In the genomic region with DNA sequence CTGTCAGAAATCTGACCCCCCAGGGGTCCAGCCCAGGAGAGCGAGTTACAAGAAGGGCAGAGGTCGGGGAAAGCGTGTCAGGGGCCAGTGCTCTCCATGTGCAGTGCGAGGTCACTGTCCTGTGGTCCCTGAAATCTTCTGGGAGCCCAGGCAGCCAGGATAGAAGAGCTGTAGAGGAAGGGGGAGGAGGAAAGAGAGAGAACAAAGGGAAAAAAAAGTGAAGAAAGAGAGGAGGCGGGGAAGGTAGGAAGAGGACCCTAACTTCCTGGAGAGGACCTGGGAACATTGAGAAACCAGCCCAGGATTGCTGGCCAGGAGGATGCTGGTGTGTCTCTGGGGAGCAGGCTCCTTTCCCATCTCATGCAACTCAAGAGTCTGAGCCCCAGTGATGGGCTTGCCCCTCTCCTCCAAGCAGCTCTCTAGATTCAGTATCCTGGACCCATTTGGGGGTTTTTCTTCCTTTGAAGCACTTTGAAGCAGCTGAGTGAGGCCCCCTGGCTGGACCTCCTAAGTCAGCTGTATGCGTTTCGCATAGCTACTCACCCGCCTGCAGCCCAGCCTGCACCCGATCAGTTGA, we compare ENCODE assay signal across 15 cellular contexts. TPM values are rescaled to one million over a fixed set of nuclear protein-coding genes. Genes with fewer than 3 reads are reported as not detected.
DNase-seq lines count a peak whose midpoint lies in the region; ATAC-seq and TF ChIP-seq lines count a peak whose summit lies in the region.
"Had no signal": no experiment of that assay in that cellular context is flagged by ENCODE, and none has a peak within 500 bp of the region (broad histone marks: within the 10 kb centered on the region; RNA-seq: fewer than 3 reads in every experiment).

No MANE protein-coding gene starts in this region.

- no peaks in the 10 kb centered on the region for H3K36me3 Mint-ChIP-seq in CD4-positive, CD25-positive, alpha-beta regulatory T cell
- no peaks in the 10 kb centered on the region for H3K36me3 Mint-ChIP-seq in activated CD4-positive, alpha-beta memory T cell treated with anti-CD3 and anti-CD28 coated beads, Interleukin-2, amount 10 ng/mL, durations not matched to agents 7 days and 5 days (ENCODE audit: low read depth)
- H3K36me3 Mint-ChIP-seq in natural killer cell = no peaks in the 10 kb centered on the region
- H3K36me3 Mint-ChIP-seq: CD14-positive monocyte had no signal

- H3K27ac Mint-ChIP-seq in CD4-positive, CD25-positive, alpha-beta regulatory T cell = peak overlapping the region; percentile 11 to 88 (median 75)
- no peak overlapping the region for H3K27ac Mint-ChIP-seq in activated CD4-positive, alpha-beta memory T cell treated with anti-CD3 and anti-CD28 coated beads, Interleukin-2, amount 10 ng/mL, durations not matched to agents 7 days and 5 days
- H3K27ac Mint-ChIP-seq in natural killer cell = peak overlapping the region; percentile 92 to 93

- CTCF ChIA-PET in activated CD4-positive, alpha-beta memory T cell treated with anti-CD3 and anti-CD28 coated beads, Interleukin-2, amount 10 ng/mL, durations not matched to agents 7 days and 5 days (lab: Charles Lee) = interaction anchor here (0.6 to 1.7 kb wide), 3 partner anchors 22 to 329 kb away, joined by 3 to 5 read pairs (median 3); no protein-coding TSS in a partner anchor

- peaks cover 9% of the 10 kb centered on the region for H3K27me3 ChIP-seq in CD4-positive, CD25-positive, alpha-beta regulatory T cell (ENCODE audit: control insufficient read depth, insufficient read depth, low read length)
- H3K27me3 ChIP-seq in thyroid gland = no peaks in the 10 kb centered on the region
- H3K27me3 ChIP-seq in BE2C = peaks cover 18% of the 10 kb centered on the region

- no peaks in the 10 kb centered on the region for H3K36me3 ChIP-seq in CD4-positive, CD25-positive, alpha-beta regulatory T cell (ENCODE audit: control insufficient read depth, insufficient read depth, low read length)
- H3K36me3 ChIP-seq in thyroid gland = no peaks in the 10 kb centered on the region
- H3K36me3 ChIP-seq in BE2C = no peaks in the 10 kb centered on the region
- H3K36me3 ChIP-seq: upper lobe of left lung had no signal

- H3K4me3 ChIP-seq in CD4-positive, CD25-positive, alpha-beta regulatory T cell (ENCODE audit: low read depth, low read length) = peak overlapping the region; percentile 57
- H3K4me3 ChIP-seq in GM12865 (ENCODE audit: low read depth, low read length) (peak overlapping the region; percentile 34), thyroid gland (replicated peaks in 1 of 3) (no peak overlapping the region), BE2C (ENCODE audit: low read depth, low read length) (no peak overlapping the region)
- H3K4me3 ChIP-seq: psoas muscle had no signal

- peaks cover 46% of the 10 kb centered on the region for H3K4me1 ChIP-seq in CD4-positive, CD25-positive, alpha-beta regulatory T cell (ENCODE audit: control insufficient read depth, insufficient read depth, low read length, poor library complexity, severe bottlenecking)
- H3K4me1 ChIP-seq in thyroid gland = peaks cover 9 to 12% of the 10 kb centered on the region in 2 donors
- H3K4me1 ChIP-seq in BE2C = no peaks in the 10 kb centered on the region

- peaks cover 50% of the 10 kb centered on the region for H3K27me3 Mint-ChIP-seq in CD4-positive, CD25-positive, alpha-beta regulatory T cell
- peaks cover 46% of the 10 kb centered on the region for H3K27me3 Mint-ChIP-seq in activated CD4-positive, alpha-beta memory T cell treated with anti-CD3 and anti-CD28 coated beads, Interleukin-2, amount 10 ng/mL, durations not matched to agents 7 days and 5 days
- peaks cover 7 to 8% of the 10 kb centered on the region in 2 donors for H3K27me3 Mint-ChIP-seq in natural killer cell (ENCODE audit: low read depth in 2 of 2)

- H3K27ac ChIP-seq in CD4-positive, CD25-positive, alpha-beta regulatory T cell (ENCODE audit: insufficient read depth, low read length, poor library complexity, severe bottlenecking) = peak overlapping the region; percentile 70
- no peak overlapping the region for H3K27ac ChIP-seq in thyroid gland
- H3K27ac ChIP-seq: psoas muscle had no signal

- peak overlapping the region; percentile 58 to 88 (median 67) for H3K4me3 Mint-ChIP-seq in CD4-positive, CD25-positive, alpha-beta regulatory T cell
- peak overlapping the region; percentile 19 for H3K4me3 Mint-ChIP-seq in activated CD4-positive, alpha-beta memory T cell treated with anti-CD3 and anti-CD28 coated beads, Interleukin-2, amount 10 ng/mL, durations not matched to agents 7 days and 5 days
- H3K4me3 Mint-ChIP-seq in natural killer cell = peak overlapping the region; percentile 89

- no peak for ATAC-seq in CD4-positive, CD25-positive, alpha-beta regulatory T cell (ENCODE audit: low read depth in 2 of 2)
- ATAC-seq in natural killer cell (peak in 1 of 3 donors; percentile 47), HG03520 (IDR thresholded peaks at IDR 0.05; ENCODE audit: unreplicated experiment) (no peak)
- ATAC-seq: psoas muscle had no signal

- TF ChIP-seq CTCF in GM12865 (IDR thresholded peaks at IDR 0.05; ENCODE audit: insufficient read depth, low read depth, low read length, missing control alignments) = no peak
- no peak for TF ChIP-seq CTCF in natural killer cell (IDR thresholded peaks at IDR 0.05)
- TF ChIP-seq CTCF in thyroid gland (IDR thresholded peaks at IDR 0.05) = no peak
- TF ChIP-seq CTCF in BE2C (IDR thresholded peaks at IDR 0.05; ENCODE audit: low read depth, low read length) = no peak

- DNase-seq in CD4-positive, CD25-positive, alpha-beta regulatory T cell = no peak
- DNase-seq in GM12865 (ENCODE audit: low read depth) (no peak), natural killer cell (no peak), thyroid gland (no peak), NCI-H748 treated with DMSO at 0.1 percent for 48 hours (lab: John Stamatoyannopoulos, UW) (no peak), BE2C (no peak)
- DNase-seq in activated CD4-positive, alpha-beta memory T cell treated with anti-CD3 and anti-CD28 coated beads, Interleukin-2, amount 10 ng/mL, durations not matched to agents 7 days and 5 days = no peak
- DNase-seq: H7, psoas muscle, SHP77 had no signal

- H3K9me3 Mint-ChIP-seq in CD4-positive, CD25-positive, alpha-beta regulatory T cell = no peaks in the 10 kb centered on the region
- H3K9me3 Mint-ChIP-seq in activated CD4-positive, alpha-beta memory T cell treated with anti-CD3 and anti-CD28 coated beads, Interleukin-2, amount 10 ng/mL, durations not matched to agents 7 days and 5 days = no peaks in the 10 kb centered on the region
- H3K9me3 Mint-ChIP-seq in natural killer cell = no peaks in the 10 kb centered on the region

- TF ChIP-seq POLR2A in thyroid gland (IDR thresholded peaks at IDR 0.05) = no peak

- no peaks in the 10 kb centered on the region for H3K9me3 ChIP-seq in CD4-positive, CD25-positive, alpha-beta regulatory T cell (ENCODE audit: control insufficient read depth in 2 of 2, low read length in 2 of 2)
- H3K9me3 ChIP-seq in thyroid gland (no peaks in the 10 kb centered on the region), BE2C (no peaks in the 10 kb centered on the region)
- H3K9me3 ChIP-seq: psoas muscle, upper lobe of left lung had no signal

- POLR2A ChIA-PET in activated CD4-positive, alpha-beta memory T cell treated with anti-CD3 and anti-CD28 coated beads, Interleukin-2, amount 10 ng/mL, durations not matched to agents 7 days and 5 days (lab: Charles Lee) = interaction anchor here (0.9 to 4.9 kb wide), 6 partner anchors 10 to 133 kb away, joined by 3 to 45 read pairs (median 8); no protein-coding TSS in a partner anchor

- intact Hi-C loops in natural killer cell (cut with micrococcal nuclease) = loop anchor here (1.0 to 10.0 kb wide), 4 partner anchors 17 to 733 kb away; partner anchors contain the start of gene KIF21B
- intact Hi-C loops in thyroid gland (cut with DNase I) = no loop called here

- 85 to 88% methylated on average over 5 to 9 of the region's 9 CpGs for WGBS in thyroid gland, 2 donors

- H3K4me1 Mint-ChIP-seq in CD4-positive, CD25-positive, alpha-beta regulatory T cell = peaks cover 18 to 74% (median 40%) of the 10 kb centered on the region in 4 donors
- H3K4me1 Mint-ChIP-seq in activated CD4-positive, alpha-beta memory T cell treated with anti-CD3 and anti-CD28 coated beads, Interleukin-2, amount 10 ng/mL, durations not matched to agents 7 days and 5 days = peaks cover 51% of the 10 kb centered on the region
- H3K4me1 Mint-ChIP-seq in natural killer cell = peaks cover 76 to 81% of the 10 kb centered on the region in 2 donors

RNA-seq across cellular contexts. Expression of gene INAVA, which starts 6.8 kb away (rescaled TPM):
- total RNA-seq in CD4-positive, CD25-positive, alpha-beta regulatory T cell = not detected
- under 1 TPM in 2 of 4 donors, not detected in 2; 0.30 to 0.57 TPM for polyA plus RNA-seq in CD4-positive, CD25-positive, alpha-beta regulatory T cell
- total RNA-seq in activated CD4-positive, alpha-beta memory T cell treated with anti-CD3 and anti-CD28 coated beads, Interleukin-2, amount 10 ng/mL, durations not matched to agents 7 days and 5 days = under 1 TPM in 1 of 2 experiments, not detected in 1; 0.45 TPM
- under 1 TPM in 2 of 3 donors, not detected in 1; 0.13 to 0.18 TPM for total RNA-seq in natural killer cell
- total RNA-seq in thyroid gland = under 1 TPM in 1 of 4 donors, not detected in 3; 0.27 TPM
- not detected for polyA plus RNA-seq in BE2C (2012; ENCODE audit: insufficient read depth, insufficient read length, low read depth)
- total RNA-seq: psoas muscle had no signal
- polyA plus RNA-seq: CD14-positive monocyte, endothelial cell of umbilical vein had no signal

RNA-seq across cellular contexts. Expression of gene GPR25, which starts 15.1 kb away (rescaled TPM):
- total RNA-seq in CD4-positive, CD25-positive, alpha-beta regulatory T cell = 1.2 TPM
- 10 to 100 TPM; 19.1 to 41.0 (median 26.8) TPM for polyA plus RNA-seq in CD4-positive, CD25-positive, alpha-beta regulatory T cell
- under 1 TPM in 1 of 2 experiments, not detected in 1; 0.25 TPM for total RNA-seq in activated CD4-positive, alpha-beta memory T cell treated with anti-CD3 and anti-CD28 coated beads, Interleukin-2, amount 10 ng/mL, durations not matched to agents 7 days and 5 days
- total RNA-seq in natural killer cell (1 to 10 TPM; 2.1 to 9.4 (median 2.7) TPM), thyroid gland (under 1 TPM in 1 of 4 donors, not detected in 3; 0.27 TPM)
- not detected for polyA plus RNA-seq in BE2C (2012; ENCODE audit: insufficient read depth, insufficient read length, low read depth)
- total RNA-seq: cerebellum, endothelial cell of umbilical vein, H7, psoas muscle had no signal
- polyA plus RNA-seq: endothelial cell of umbilical vein, psoas muscle had no signal

Comparison
In these comparisons a context has a peak if more than half of its experiments do, and no peak if none do; other contexts are left out.
1. H3K4me3 ChIP-seq: peak in CD4-positive, CD25-positive, alpha-beta regulatory T cell (single experiment) and GM12865 (single experiment); none in thyroid gland (0 of 3) and BE2C (single experiment).
2. H3K4me3 Mint-ChIP-seq: peak in every context shown above with its lines; median percentile 89 in natural killer cell; 67 in CD4-positive, CD25-positive, alpha-beta regulatory T cell; 19 in activated CD4-positive, alpha-beta memory T cell treated with anti-CD3 and anti-CD28 coated beads, Interleukin-2, amount 10 ng/mL, durations not matched to agents 7 days and 5 days.